ENCODE assay signal across 21 cellular contexts in the genomic region with DNA sequence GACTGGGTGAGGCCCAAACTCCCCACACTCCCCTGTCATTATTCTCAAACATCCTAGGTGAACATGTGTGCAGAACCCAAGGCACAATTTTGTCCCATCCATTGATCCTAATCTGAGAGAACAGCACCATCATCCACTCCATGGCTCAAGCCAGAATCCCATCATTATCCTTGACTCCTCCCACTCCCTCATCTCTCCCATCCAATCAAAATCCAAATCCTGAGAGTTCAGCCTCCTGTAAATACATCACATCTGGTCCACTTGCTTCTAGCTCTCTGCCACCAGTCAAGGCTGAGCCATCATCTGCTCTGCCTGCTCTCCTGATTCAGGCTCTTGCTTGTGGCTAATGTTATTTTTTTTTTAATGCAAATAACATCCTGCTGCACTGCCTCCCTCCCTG.
"Had no signal": no experiment of that assay in that cellular context is flagged by ENCODE, and none has a peak within 500 bp of the region (broad histone marks: within the 10 kb centered on the region; RNA-seq: fewer than 3 reads in every experiment).

No MANE protein-coding gene starts in this region.

- H3K27ac ChIP-seq: esophagus muscularis mucosa, gastroesophageal sphincter, spleen, stomach, thoracic aorta had no signal

- H3K4me3 ChIP-seq: esophagus muscularis mucosa, gastroesophageal sphincter, mucosa of descending colon, spleen, stomach, thoracic aorta had no signal

- DNase-seq: effector memory CD4-positive, alpha-beta T cell; foreskin fibroblast; glutamatergic neuron; mammary epithelial cell; naive thymus-derived CD8-positive, alpha-beta T cell; posterior cingulate gyrus; spleen; stimulated activated CD4-positive, alpha-beta T cell treated with anti-CD3 and anti-CD28 coated beads, Interleukin-15, amount 100 ng/mL, for 24 hours; stimulated activated CD4-positive, alpha-beta T cell treated with anti-CD3 and anti-CD28 coated beads, Interleukin-1b, Interleukin-23, amount 100 ng/mL, for 48 hours; stimulated activated CD4-positive, alpha-beta T cell treated with anti-CD3 and anti-CD28 coated beads, Interleukin-4, amount 100 ng/mL, for 24 hours; stimulated activated naive B cell treated with anti-CD40 and anti-IgM and Interleukin-4, amounts not matched to agents 10 μg/mL and 1 μg/mL and 100 μg/mL, for 72 hours; stomach; substantia nigra; trophoblast cell had no signal

- H3K36me3 ChIP-seq: esophagus muscularis mucosa, gastroesophageal sphincter, spleen, stomach, thoracic aorta had no signal

- H3K9me3 ChIP-seq: mucosa of descending colon, stomach had no signal

- FAIRE-seq: endometrium, urothelium cell line had no signal

- H3K4me1 ChIP-seq: esophagus muscularis mucosa, gastroesophageal sphincter, spleen, stomach had no signal

- ATAC-seq: gastroesophageal sphincter; naive thymus-derived CD8-positive, alpha-beta T cell; sciatic nerve; stimulated activated naive B cell treated with anti-CD40 and anti-IgM and Interleukin-4, amounts not matched to agents 10 μg/mL and 1 μg/mL and 100 μg/mL, for 72 hours had no signal
